Comparison of ENCODE assay signal across 8 cellular contexts in genomic region chr4:70994387-70995099, GRCh38. TPM values are rescaled to one million over a fixed set of nuclear protein-coding genes. Genes with fewer than 3 reads are reported as not detected.
A peak's percentile ranks its signal among the peaks of the same experiment; 100 is the strongest.
DNase-seq lines count a peak whose midpoint lies in the region; ATAC-seq, FAIRE-seq and TF ChIP-seq lines count a peak whose summit lies in the region.

No MANE protein-coding gene starts in this region.

- H3K36me3 ChIP-seq in BLaER1 treated with 17β-estradiol and CSF1 and Interleukin-3, amounts not matched to agents 10 nM and 100 nM, result peaks cover 12 to 26% (median 21%) of the 10 kb centered on the region in 11 experiments; a peak in 21 of 22 replicates
- no peaks in the 10 kb centered on the region; a peak in 1 of 5 replicates for H3K36me3 ChIP-seq in HepG2 (replicated peaks in 1 of 2; ENCODE audit: control insufficient read depth in 1 of 2, insufficient read depth in 2 of 2, low read length in 2 of 2)

- no peak for TF ChIP-seq POLR2A in HepG2 (IDR thresholded peaks at IDR 0.05; ENCODE audit: insufficient read depth in 1 of 2, low read depth in 2 of 2, low read length in 2 of 2)

- FAIRE-seq in HepG2 (lab: Jason Lieb, UNC), result no peak

- peak overlapping the region; percentile 91 for H3K4me3 Mint-ChIP-seq in activated CD4-positive, alpha-beta memory T cell treated with anti-CD3 and anti-CD28 coated beads for 36 hours

- POLR2A ChIA-PET in activated CD4-positive, alpha-beta memory T cell treated with anti-CD3 and anti-CD28 coated beads for 36 hours (lab: Charles Lee), result interaction anchor here (0.5 to 2.0 kb wide), 4 partner anchors 156 to 317 kb away, joined by 3 to 7 read pairs (median 4); no protein-coding TSS in a partner anchor
- POLR2A ChIA-PET in HepG2 (lab: Yijun Ruan, JAX), result interaction anchor here (1.0 to 2.4 kb wide), 3 partner anchors 15 to 32 kb away, joined by 4 to 18 read pairs (median 7); no protein-coding TSS in a partner anchor

- ATAC-seq in GM19372 (IDR thresholded peaks at IDR 0.05; ENCODE audit: low read depth, unreplicated experiment), result peak; percentile 32
- ATAC-seq in HG03460 (IDR thresholded peaks at IDR 0.05; ENCODE audit: unreplicated experiment), result peak; percentile 48
- no peak for ATAC-seq in HepG2

- no peak overlapping the region for H2AFZ ChIP-seq in HepG2 (ENCODE audit: low read length)

- no peaks in the 10 kb centered on the region for H3K27me3 ChIP-seq in BLaER1 treated with 17β-estradiol and CSF1 and Interleukin-3, amounts not matched to agents 10 nM and 100 nM
- no peaks in the 10 kb centered on the region for H3K27me3 ChIP-seq in HepG2 (ENCODE audit: control insufficient read depth in 1 of 2, insufficient read depth in 2 of 2, low read length in 2 of 2)

- peaks cover 49 to 58% (median 55%) of the 10 kb centered on the region in 10 experiments for H3K4me1 ChIP-seq in BLaER1 treated with 17β-estradiol and CSF1 and Interleukin-3, amounts not matched to agents 10 nM and 100 nM
- peaks cover 43% of the 10 kb centered on the region for H3K4me1 ChIP-seq in HepG2 (ENCODE audit: insufficient read depth, low read length)

- TF ChIP-seq CTCF in HepG2 (CRISPR knock-in tag; IDR thresholded peaks at IDR 0.05), result no peak

- no peak for DNase-seq in activated CD4-positive, alpha-beta memory T cell treated with anti-CD3 and anti-CD28 coated beads for 36 hours
- DNase-seq in HepG2 (ENCODE audit: low spot score) (no peak), HT-29 (ENCODE audit: low spot score) (no peak), head of caudate nucleus (no peak), NCI-H1092 (lab: John Stamatoyannopoulos, UW) (no peak)

- peaks cover 44% of the 10 kb centered on the region for H3K4me1 Mint-ChIP-seq in activated CD4-positive, alpha-beta memory T cell treated with anti-CD3 and anti-CD28 coated beads for 36 hours (ENCODE audit: low read depth)

- peaks cover under 1% of the 10 kb centered on the region for H3K9me3 Mint-ChIP-seq in activated CD4-positive, alpha-beta memory T cell treated with anti-CD3 and anti-CD28 coated beads for 36 hours

- no peaks in the 10 kb centered on the region for H3K27me3 Mint-ChIP-seq in activated CD4-positive, alpha-beta memory T cell treated with anti-CD3 and anti-CD28 coated beads for 36 hours

- intact Hi-C loops in activated CD4-positive, alpha-beta memory T cell treated with anti-CD3 and anti-CD28 coated beads for 36 hours (cut with micrococcal nuclease), result loop anchor here (5.0 kb wide), 1 partner anchor 193 kb away; no protein-coding TSS in a partner anchor
- intact Hi-C loops in HepG2 (cut with micrococcal nuclease; ENCODE audit: unreplicated experiment), result loop anchor here (2.0 to 10.0 kb wide), 3 partner anchors 24 to 290 kb away; partner anchors contain the start of gene GRSF1
- intact Hi-C loops in head of caudate nucleus (cut with DNase I), result loop anchor here (5.0 to 10.0 kb wide), 3 partner anchors 92 to 290 kb away; partner anchors contain the start of genes GRSF1 and MOB1B

- peaks cover 17% of the 10 kb centered on the region for H3K36me3 Mint-ChIP-seq in activated CD4-positive, alpha-beta memory T cell treated with anti-CD3 and anti-CD28 coated beads for 36 hours

- no peak for TF ChIP-seq RAD21 in HepG2 (CRISPR knock-in tag; IDR thresholded peaks at IDR 0.05)

- peak overlapping the region; percentile 84 to 96 (median 93) for H3K9ac ChIP-seq in BLaER1 treated with 17β-estradiol and CSF1 and Interleukin-3, amounts not matched to agents 10 nM and 100 nM
- peak overlapping the region; percentile 81 for H3K9ac ChIP-seq in HepG2 (ENCODE audit: insufficient read depth, low read depth, low read length)

- peak overlapping the region; percentile 83 for H3K27ac Mint-ChIP-seq in activated CD4-positive, alpha-beta memory T cell treated with anti-CD3 and anti-CD28 coated beads for 36 hours

- peak overlapping the region; percentile 78 to 96 (median 90) for H3K4me3 ChIP-seq in BLaER1 treated with 17β-estradiol and CSF1 and Interleukin-3, amounts not matched to agents 10 nM and 100 nM
- peak overlapping the region; percentile 67 to 92 (median 89) for H3K4me3 ChIP-seq in HepG2 (replicated peaks in 1 of 3; ENCODE audit: insufficient read depth in 1 of 3, low read depth in 2 of 3, low read length in 3 of 3)

- CTCF ChIA-PET in activated CD4-positive, alpha-beta memory T cell treated with anti-CD3 and anti-CD28 coated beads for 36 hours (lab: Charles Lee), result interaction anchor here (1.4 to 8.1 kb wide), 2 partner anchors 14 to 393 kb away, joined by 4 to 69 read pairs; no protein-coding TSS in a partner anchor
- CTCF ChIA-PET in HepG2 (lab: Yijun Ruan, JAX; ENCODE audit: low intra/inter-chr PET ratio, low total read pairs), result no interaction called here

- BruUV-seq in HepG2 (replicated peaks; lab: Mats Ljungman, UMichigan), result no TSS peak

- H3K79me2 ChIP-seq in HepG2 (ENCODE audit: insufficient read depth, low read length), result peaks cover 39% of the 10 kb centered on the region

- H4K20me1 ChIP-seq in BLaER1 treated with 17β-estradiol and CSF1 and Interleukin-3, amounts not matched to agents 10 nM and 100 nM, result peaks cover 12 to 34% (median 29%) of the 10 kb centered on the region in 11 experiments; a peak in 18 of 22 replicates
- H4K20me1 ChIP-seq in HepG2 (ENCODE audit: insufficient read depth, low read length), result no peaks in the 10 kb centered on the region; the same call in 1 of the 2 replicates

- 2% methylated on average over 10 of the region's 10 CpGs for WGBS in HepG2 (ENCODE audit: low lambda C conversion rate)

- H3K27ac ChIP-seq in BLaER1 treated with 17β-estradiol and CSF1 and Interleukin-3, amounts not matched to agents 10 nM and 100 nM, result peak overlapping the region in 10 of 11 experiments; percentile 82 to 94 (median 91); a peak in 19 of 22 replicates
- H3K27ac ChIP-seq in HepG2 (ENCODE audit: extremely low read length, insufficient read depth, low read length), result peak overlapping the region; percentile 83

- H3K9me3 ChIP-seq in BLaER1 treated with 17β-estradiol and CSF1 and Interleukin-3, amounts not matched to agents 10 nM and 100 nM (replicated peaks in 1 of 11), result peaks cover 5 to 20% (median 17%) of the 10 kb centered on the region in 11 experiments; a peak in 21 of 22 replicates
- no peaks in the 10 kb centered on the region for H3K9me3 ChIP-seq in HepG2 (ENCODE audit: low read length)

- no peak for TF ChIP-seq EP300 in HepG2 (IDR thresholded peaks at IDR 0.05; ENCODE audit: low read depth in 2 of 2, low read length in 2 of 2)
- no peak for TF ChIP-seq EP300 in HepG2 (CRISPR knock-in tag; IDR thresholded peaks at IDR 0.05; ENCODE audit: borderline replicate concordance)

- in situ Hi-C loops in HepG2 (cut with HindIII; ENCODE audit: extremely low pct_ligation_motif_present, low pct_unique_long_range_greater_than_20kb), result loop anchor here (10.0 kb wide), 1 partner anchor 150 kb away; no protein-coding TSS in a partner anchor

- peak overlapping the region; percentile 82 to 98 (median 91) for H3K4me2 ChIP-seq in BLaER1 treated with 17β-estradiol and CSF1 and Interleukin-3, amounts not matched to agents 10 nM and 100 nM
- peak overlapping the region; percentile 97 for H3K4me2 ChIP-seq in HepG2 (ENCODE audit: low read depth, low read length)

TF ChIP-seq in HepG2, 621 proteins besides CTCF, POLR2A, EP300 and RAD21:
- TF ChIP-seq HNF4A (CRISPR knock-in tag; IDR thresholded peaks at IDR 0.05) (0 out of 2 replicates have a peak, but pooled peaks have one; percentile 9), ZNF790 (CRISPR knock-in tag; IDR thresholded peaks at IDR 0.05; ENCODE audit: borderline replicate concordance) (0 out of 2 replicates have a peak, but pooled peaks have one; percentile 15), TBL1XR1 (IDR thresholded peaks at IDR 0.05; ENCODE audit: borderline replicate concordance, low read length, partially characterized antibody) (no peak)

RNA-seq across cellular contexts. Expression of gene DCK, which starts 1.1 kb away (rescaled TPM):
- 10 to 100 TPM; 37.0 to 37.2 TPM for total RNA-seq in activated CD4-positive, alpha-beta memory T cell treated with anti-CD3 and anti-CD28 coated beads for 36 hours
- total RNA-seq in HepG2 (2016; rRNA removed; fragmentation: Illumina TruSeq; extraction: Trizol), result 21.8 and 33.5 TPM in 2 replicates
- total RNA-seq in HepG2 (2016; cell fraction: cytosol; rRNA removed; fragmentation: Illumina TruSeq; extraction: Trizol; ENCODE audit: low read depth), result 3.2 and 3.3 TPM in 2 replicates
- 22.5 and 31.3 TPM in 2 replicates for total RNA-seq in HepG2 (2016; cell fraction: insoluble cytoplasmic fraction; rRNA removed; fragmentation: Illumina TruSeq; extraction: Trizol)
- total RNA-seq in HepG2 (2016; cell fraction: membrane; rRNA removed; fragmentation: Illumina TruSeq; extraction: Trizol), result 12.4 and 13.6 TPM in 2 replicates
- 13.0 and 17.9 TPM in 2 replicates for total RNA-seq in HepG2 (2016; cell fraction: nucleus; rRNA removed; fragmentation: Illumina TruSeq; extraction: Trizol)
- 3.3 and 5.7 TPM in 2 replicates for polyA plus RNA-seq in HepG2 (2011; rRNA removed)
- polyA plus RNA-seq in HepG2 (2011; cell fraction: cytosol; rRNA removed), result 2.4 and 3.3 TPM in 2 replicates
- 1.6 and 2.1 TPM in 2 replicates for polyA plus RNA-seq in HepG2 (2011; cell fraction: nucleus; rRNA removed)
- 5.4 and 10.5 TPM in 2 replicates for polyA plus RNA-seq in HepG2 (2012)
- polyA plus RNA-seq in HepG2 (2016; cell fraction: cytosol; fragmentation: Illumina TruSeq; extraction: Trizol; ENCODE audit: low read depth), result 2.2 and 2.3 TPM in 2 replicates
- 34.0 and 37.2 TPM in 2 replicates for polyA plus RNA-seq in HepG2 (2016; cell fraction: insoluble cytoplasmic fraction; fragmentation: Illumina TruSeq; extraction: Trizol; ENCODE audit: low read depth)
- polyA plus RNA-seq in HepG2 (2016; cell fraction: membrane; fragmentation: Illumina TruSeq; extraction: Trizol; ENCODE audit: low read depth), result 7.5 and 8.5 TPM in 2 replicates
- 16.6 and 18.1 TPM in 2 replicates for polyA plus RNA-seq in HepG2 (2016; cell fraction: nucleus; fragmentation: Illumina TruSeq; extraction: Trizol; ENCODE audit: insufficient read depth, low read depth)
- 1.2 TPM in 2 replicates for polyA minus RNA-seq in HepG2 (2011; rRNA and poly(A)+ RNA removed; ENCODE audit: low replicate concordance)
- polyA minus RNA-seq in HepG2 (2011; cell fraction: cytosol; rRNA and poly(A)+ RNA removed), result 4.8 TPM in 2 replicates
- 5.1 and 13.9 TPM in 2 replicates for polyA minus RNA-seq in HepG2 (2011; cell fraction: nucleus; rRNA and poly(A)+ RNA removed)
- total RNA-seq in HT-29 (2014; rRNA removed; shearing (Covaris generic)), result 12.0 and 16.9 TPM in 2 replicates
